In genomic region chr7:64794171-64794844, GRCh38 we compare ENCODE assay signal across 1 cellular context.
TF ChIP-seq lines count a peak whose summit lies in the region.

TSS of gene ZNF138 (plus strand) at chr7:64794428. CDS start at chr7:64794569, 141 bp downstream.

TF ChIP-seq in HepG2, 621 proteins besides CTCF, POLR2A, EP300 and RAD21 (continued from another document and continues in another):
- TF ChIP-seq ZNF597 (CRISPR knock-in tag; IDR thresholded peaks at IDR 0.05) (no peak), ZNF33A (CRISPR knock-in tag; IDR thresholded peaks at IDR 0.05; ENCODE audit: borderline replicate concordance) (no peak), AKNA (CRISPR knock-in tag; IDR thresholded peaks at IDR 0.05; ENCODE audit: borderline replicate concordance) (no peak; the same call in 1 of the 2 replicates), TCF7 (IDR thresholded peaks at IDR 0.05; ENCODE audit: low read depth) (no peak), MTF1 (CRISPR knock-in tag; IDR thresholded peaks at IDR 0.05) (no peak), KAT2B (IDR thresholded peaks at IDR 0.05; ENCODE audit: borderline replicate concordance, low read depth, low read length) (no peak), AGO2 (optimal IDR thresholded peaks at IDR 0.05; ENCODE audit: low read depth, low read length) (no peak), ZHX1 (CRISPR knock-in tag; IDR thresholded peaks at IDR 0.05; ENCODE audit: low read depth) (no peak), MTERF4 (CRISPR knock-in tag; IDR thresholded peaks at IDR 0.05) (peak; percentile 52; the same call in 1 of the 2 replicates), MEIS1 (CRISPR knock-in tag; IDR thresholded peaks at IDR 0.05; ENCODE audit: borderline replicate concordance) (peak; percentile 47; the same call in 1 of the 2 replicates), RXRB (CRISPR knock-in tag; IDR thresholded peaks at IDR 0.05; ENCODE audit: borderline replicate concordance) (0 out of 2 replicates have a peak, but pooled peaks have one; percentile 15), AFF4 (CRISPR knock-in tag; IDR thresholded peaks at IDR 0.05) (no peak), ZNF790 (CRISPR knock-in tag; IDR thresholded peaks at IDR 0.05; ENCODE audit: borderline replicate concordance) (peak; percentile 65; the same call in 1 of the 2 replicates), TGIF2 (CRISPR knock-in tag; IDR thresholded peaks at IDR 0.05) (no peak; the same call in 1 of the 2 replicates), SNAPC2 (CRISPR knock-in tag; IDR thresholded peaks at IDR 0.05) (no peak), SRSF1 (optimal IDR thresholded peaks at IDR 0.05; ENCODE audit: low read depth, low read length) (peak; percentile 70), KAT7 (CRISPR knock-in tag; IDR thresholded peaks at IDR 0.05; ENCODE audit: borderline replicate concordance) (no peak), XRCC5 (optimal IDR thresholded peaks at IDR 0.05; ENCODE audit: low read length) (peak; percentile 46), ZSCAN22 (CRISPR knock-in tag; IDR thresholded peaks at IDR 0.05) (no peak), PRDM15 (CRISPR knock-in tag; IDR thresholded peaks at IDR 0.05) (no peak), ZSCAN5A (CRISPR knock-in tag; IDR thresholded peaks at IDR 0.05; ENCODE audit: borderline replicate concordance) (no peak), HNRNPK (IDR thresholded peaks at IDR 0.05; ENCODE audit: low read depth, low read length, poor library complexity, severe bottlenecking) (no peak), THRA (CRISPR knock-in tag; IDR thresholded peaks at IDR 0.05; ENCODE audit: borderline replicate concordance) (peak; percentile 40; the same call in 1 of the 2 replicates), ELK4 (CRISPR knock-in tag; IDR thresholded peaks at IDR 0.05; ENCODE audit: borderline replicate concordance) (no peak), BATF2 (CRISPR knock-in tag; IDR thresholded peaks at IDR 0.05) (no peak), LBX2 (CRISPR knock-in tag; IDR thresholded peaks at IDR 0.05; ENCODE audit: borderline replicate concordance) (no peak), ZNF260 (CRISPR knock-in tag; IDR thresholded peaks at IDR 0.05; ENCODE audit: borderline replicate concordance, low read depth) (no peak), ZC3H4 (CRISPR knock-in tag; IDR thresholded peaks at IDR 0.05; ENCODE audit: borderline replicate concordance) (no peak), ZSCAN31 (CRISPR knock-in tag; IDR thresholded peaks at IDR 0.05; ENCODE audit: low read depth) (no peak; the same call in 1 of the 2 replicates)
